ENCODE assay signal across 1 cellular context in the genomic region with DNA sequence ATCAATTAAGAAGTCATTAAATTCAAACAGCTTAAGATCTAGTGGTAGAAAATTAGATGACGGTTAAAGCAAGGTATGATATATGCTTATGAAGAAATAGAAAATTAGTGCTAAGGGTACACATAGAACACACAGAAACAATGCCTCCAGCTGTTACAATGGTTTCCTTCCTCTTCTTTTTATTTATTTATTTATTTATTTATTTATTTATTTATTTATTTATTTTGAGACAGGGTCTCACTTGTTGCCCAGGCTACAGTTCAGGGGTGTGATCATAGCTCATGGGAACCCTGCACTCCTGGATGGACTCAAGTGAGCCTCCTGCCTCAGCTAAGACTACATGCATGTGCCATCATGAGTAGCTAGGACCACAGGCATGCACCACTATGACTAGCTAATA.
TF ChIP-seq lines count a peak whose summit lies in the region.

No MANE protein-coding gene starts in this region.

TF ChIP-seq in HEK293, 187 proteins besides CTCF, POLR2A, EP300 and RAD21 (continued from another document):
- TF ChIP-seq, protein P1, sequence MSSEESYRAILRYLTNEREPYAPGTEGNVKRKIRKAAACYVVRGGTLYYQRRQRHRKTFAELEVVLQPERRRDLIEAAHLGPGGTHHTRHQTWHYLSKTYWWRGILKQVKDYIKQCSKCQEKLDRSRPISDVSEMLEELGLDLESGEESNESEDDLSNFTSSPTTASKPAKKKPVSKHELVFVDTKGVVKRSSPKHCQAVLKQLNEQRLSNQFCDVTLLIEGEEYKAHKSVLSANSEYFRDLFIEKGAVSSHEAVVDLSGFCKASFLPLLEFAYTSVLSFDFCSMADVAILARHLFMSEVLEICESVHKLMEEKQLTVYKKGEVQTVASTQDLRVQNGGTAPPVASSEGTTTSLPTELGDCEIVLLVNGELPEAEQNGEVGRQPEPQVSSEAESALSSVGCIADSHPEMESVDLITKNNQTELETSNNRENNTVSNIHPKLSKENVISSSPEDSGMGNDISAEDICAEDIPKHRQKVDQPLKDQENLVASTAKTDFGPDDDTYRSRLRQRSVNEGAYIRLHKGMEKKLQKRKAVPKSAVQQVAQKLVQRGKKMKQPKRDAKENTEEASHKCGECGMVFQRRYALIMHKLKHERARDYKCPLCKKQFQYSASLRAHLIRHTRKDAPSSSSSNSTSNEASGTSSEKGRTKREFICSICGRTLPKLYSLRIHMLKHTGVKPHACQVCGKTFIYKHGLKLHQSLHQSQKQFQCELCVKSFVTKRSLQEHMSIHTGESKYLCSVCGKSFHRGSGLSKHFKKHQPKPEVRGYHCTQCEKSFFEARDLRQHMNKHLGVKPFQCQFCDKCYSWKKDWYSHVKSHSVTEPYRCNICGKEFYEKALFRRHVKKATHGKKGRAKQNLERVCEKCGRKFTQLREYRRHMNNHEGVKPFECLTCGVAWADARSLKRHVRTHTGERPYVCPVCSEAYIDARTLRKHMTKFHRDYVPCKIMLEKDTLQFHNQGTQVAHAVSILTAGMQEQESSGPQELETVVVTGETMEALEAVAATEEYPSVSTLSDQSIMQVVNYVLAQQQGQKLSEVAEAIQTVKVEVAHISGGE (tag by site-specific recombination; conservative IDR thresholded peaks at IDR 0.05; ENCODE audit: low read depth): peak; percentile 73
- no peak for TF ChIP-seq KLF7 (tag by site-specific recombination; IDR thresholded peaks at IDR 0.05; ENCODE audit: borderline replicate concordance)
- TF ChIP-seq ZNF747 (tag by site-specific recombination; IDR thresholded peaks at IDR 0.05): no peak
- no peak for TF ChIP-seq SP2 (tag by site-specific recombination; IDR thresholded peaks at IDR 0.05)
- TF ChIP-seq, protein P2, sequence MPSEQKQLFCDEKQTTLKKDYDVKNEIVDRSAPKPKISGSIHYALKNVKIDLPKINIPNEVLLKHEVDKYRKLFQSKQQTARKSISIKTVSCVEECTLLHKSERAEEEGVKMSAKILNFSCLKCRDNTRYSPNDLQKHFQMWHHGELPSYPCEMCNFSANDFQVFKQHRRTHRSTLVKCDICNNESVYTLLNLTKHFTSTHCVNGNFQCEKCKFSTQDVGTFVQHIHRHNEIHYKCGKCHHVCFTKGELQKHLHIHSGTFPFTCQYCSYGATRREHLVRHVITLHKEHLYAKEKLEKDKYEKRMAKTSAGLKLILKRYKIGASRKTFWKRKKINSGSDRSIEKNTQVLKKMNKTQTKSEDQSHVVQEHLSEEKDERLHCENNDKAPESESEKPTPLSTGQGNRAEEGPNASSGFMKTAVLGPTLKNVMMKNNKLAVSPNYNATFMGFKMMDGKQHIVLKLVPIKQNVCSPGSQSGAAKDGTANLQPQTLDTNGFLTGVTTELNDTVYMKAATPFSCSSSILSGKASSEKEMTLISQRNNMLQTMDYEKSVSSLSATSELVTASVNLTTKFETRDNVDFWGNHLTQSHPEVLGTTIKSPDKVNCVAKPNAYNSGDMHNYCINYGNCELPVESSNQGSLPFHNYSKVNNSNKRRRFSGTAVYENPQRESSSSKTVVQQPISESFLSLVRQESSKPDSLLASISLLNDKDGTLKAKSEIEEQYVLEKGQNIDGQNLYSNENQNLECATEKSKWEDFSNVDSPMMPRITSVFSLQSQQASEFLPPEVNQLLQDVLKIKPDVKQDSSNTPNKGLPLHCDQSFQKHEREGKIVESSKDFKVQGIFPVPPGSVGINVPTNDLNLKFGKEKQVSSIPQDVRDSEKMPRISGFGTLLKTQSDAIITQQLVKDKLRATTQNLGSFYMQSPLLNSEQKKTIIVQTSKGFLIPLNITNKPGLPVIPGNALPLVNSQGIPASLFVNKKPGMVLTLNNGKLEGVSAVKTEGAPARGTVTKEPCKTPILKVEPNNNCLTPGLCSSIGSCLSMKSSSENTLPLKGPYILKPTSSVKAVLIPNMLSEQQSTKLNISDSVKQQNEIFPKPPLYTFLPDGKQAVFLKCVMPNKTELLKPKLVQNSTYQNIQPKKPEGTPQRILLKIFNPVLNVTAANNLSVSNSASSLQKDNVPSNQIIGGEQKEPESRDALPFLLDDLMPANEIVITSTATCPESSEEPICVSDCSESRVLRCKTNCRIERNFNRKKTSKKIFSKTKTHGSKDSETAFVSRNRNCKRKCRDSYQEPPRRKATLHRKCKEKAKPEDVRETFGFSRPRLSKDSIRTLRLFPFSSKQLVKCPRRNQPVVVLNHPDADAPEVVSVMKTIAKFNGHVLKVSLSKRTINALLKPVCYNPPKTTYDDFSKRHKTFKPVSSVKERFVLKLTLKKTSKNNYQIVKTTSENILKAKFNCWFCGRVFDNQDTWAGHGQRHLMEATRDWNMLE (tag by site-specific recombination; conservative IDR thresholded peaks at IDR 0.05; ENCODE audit: low read depth): peak; percentile 77
- TF ChIP-seq ZNF391 (tag by site-specific recombination; IDR thresholded peaks at IDR 0.05; ENCODE audit: borderline replicate concordance, low read depth): no peak
- TF ChIP-seq GLI2 (tag by site-specific recombination; IDR thresholded peaks at IDR 0.05; ENCODE audit: borderline replicate concordance, low read depth): peak; percentile 11; the same call in 1 of the 2 replicates
- TF ChIP-seq, protein P3, sequence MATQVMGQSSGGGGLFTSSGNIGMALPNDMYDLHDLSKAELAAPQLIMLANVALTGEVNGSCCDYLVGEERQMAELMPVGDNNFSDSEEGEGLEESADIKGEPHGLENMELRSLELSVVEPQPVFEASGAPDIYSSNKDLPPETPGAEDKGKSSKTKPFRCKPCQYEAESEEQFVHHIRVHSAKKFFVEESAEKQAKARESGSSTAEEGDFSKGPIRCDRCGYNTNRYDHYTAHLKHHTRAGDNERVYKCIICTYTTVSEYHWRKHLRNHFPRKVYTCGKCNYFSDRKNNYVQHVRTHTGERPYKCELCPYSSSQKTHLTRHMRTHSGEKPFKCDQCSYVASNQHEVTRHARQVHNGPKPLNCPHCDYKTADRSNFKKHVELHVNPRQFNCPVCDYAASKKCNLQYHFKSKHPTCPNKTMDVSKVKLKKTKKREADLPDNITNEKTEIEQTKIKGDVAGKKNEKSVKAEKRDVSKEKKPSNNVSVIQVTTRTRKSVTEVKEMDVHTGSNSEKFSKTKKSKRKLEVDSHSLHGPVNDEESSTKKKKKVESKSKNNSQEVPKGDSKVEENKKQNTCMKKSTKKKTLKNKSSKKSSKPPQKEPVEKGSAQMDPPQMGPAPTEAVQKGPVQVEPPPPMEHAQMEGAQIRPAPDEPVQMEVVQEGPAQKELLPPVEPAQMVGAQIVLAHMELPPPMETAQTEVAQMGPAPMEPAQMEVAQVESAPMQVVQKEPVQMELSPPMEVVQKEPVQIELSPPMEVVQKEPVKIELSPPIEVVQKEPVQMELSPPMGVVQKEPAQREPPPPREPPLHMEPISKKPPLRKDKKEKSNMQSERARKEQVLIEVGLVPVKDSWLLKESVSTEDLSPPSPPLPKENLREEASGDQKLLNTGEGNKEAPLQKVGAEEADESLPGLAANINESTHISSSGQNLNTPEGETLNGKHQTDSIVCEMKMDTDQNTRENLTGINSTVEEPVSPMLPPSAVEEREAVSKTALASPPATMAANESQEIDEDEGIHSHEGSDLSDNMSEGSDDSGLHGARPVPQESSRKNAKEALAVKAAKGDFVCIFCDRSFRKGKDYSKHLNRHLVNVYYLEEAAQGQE (tag by site-specific recombination; IDR thresholded peaks at IDR 0.05): 0 out of 2 replicates have a peak, but pooled peaks have one; percentile 33
- TF ChIP-seq ZNF140 (tag by site-specific recombination; IDR thresholded peaks at IDR 0.05): peak; percentile 76
- peak; percentile 34 for TF ChIP-seq ZNF654 (tag by site-specific recombination; IDR thresholded peaks at IDR 0.05; ENCODE audit: low read depth)
